ENCODE assay signal across 1 cellular context in genomic region chr3:46400000-46400734, GRCh38.
TF ChIP-seq lines count a peak whose summit lies in the region.

No MANE protein-coding gene starts in this region.

TF ChIP-seq in K562, 482 proteins besides CTCF, POLR2A, EP300 and RAD21 (continued from another document and continues in another):
- TF ChIP-seq ZNF518B (CRISPR knock-in tag; IDR thresholded peaks at IDR 0.05): no peak
- TF ChIP-seq SPI1 (IDR thresholded peaks at IDR 0.05; ENCODE audit: borderline replicate concordance, low read depth, low read length): no peak
- TF ChIP-seq ELF4 (CRISPR knock-in tag; IDR thresholded peaks at IDR 0.05): no peak
- TF ChIP-seq POLR2B (IDR thresholded peaks at IDR 0.05; ENCODE audit: low read depth, partially characterized antibody): no peak
- peak; percentile 64; the same call in 1 of the 2 replicates for TF ChIP-seq ZNF41 (CRISPR knock-in tag; conservative IDR thresholded peaks at IDR 0.05)
- no peak for TF ChIP-seq CHCHD3 (CRISPR knock-in tag; IDR thresholded peaks at IDR 0.05)
- no peak for TF ChIP-seq E2F3 (CRISPR knock-in tag; IDR thresholded peaks at IDR 0.05)
- TF ChIP-seq FIP1L1 (IDR thresholded peaks at IDR 0.05; ENCODE audit: low read depth, low read length, poor library complexity, severe bottlenecking): no peak
- TF ChIP-seq HNRNPLL (IDR thresholded peaks at IDR 0.05; ENCODE audit: low read depth, low read length, poor library complexity, severe bottlenecking): no peak
- TF ChIP-seq ZNF76 (CRISPR knock-in tag; IDR thresholded peaks at IDR 0.05; ENCODE audit: borderline replicate concordance): no peak
- peak; percentile 57 for TF ChIP-seq HMGN3 (IDR thresholded peaks at IDR 0.05; ENCODE audit: borderline replicate concordance, extremely low read depth, insufficient read length, low read depth, low read length)
- peak; percentile 54; the same call in 1 of the 2 replicates for TF ChIP-seq NCOA1 (IDR thresholded peaks at IDR 0.05; ENCODE audit: low read depth)
- TF ChIP-seq KHSRP (IDR thresholded peaks at IDR 0.05): 0 out of 2 replicates have a peak, but pooled peaks have one; percentile 38
- TF ChIP-seq JUND (IDR thresholded peaks at IDR 0.05; ENCODE audit: borderline replicate concordance, low read depth, low read length): peak; percentile 94
- peak; percentile 87; the same call in 2 of the 3 replicates for TF ChIP-seq JUND (tag; IDR thresholded peaks at IDR 0.05; ENCODE audit: borderline replicate concordance, low read depth, low read length)
- 0 out of 2 replicates have a peak, but pooled peaks have one; percentile 50 for TF ChIP-seq ZNF583 (CRISPR knock-in tag; IDR thresholded peaks at IDR 0.05)
- TF ChIP-seq IRF9 (tag; IDR thresholded peaks at IDR 0.05): no peak
- no peak for TF ChIP-seq E2F1 (CRISPR knock-in tag; IDR thresholded peaks at IDR 0.05)
- no peak for TF ChIP-seq USF1 (CRISPR knock-in tag; IDR thresholded peaks at IDR 0.05)
- no peak for TF ChIP-seq TEAD2 (tag; IDR thresholded peaks at IDR 0.05)
- TF ChIP-seq ZNF174 (CRISPR knock-in tag; IDR thresholded peaks at IDR 0.05): no peak
- peak; percentile 94 for TF ChIP-seq SMARCE1 (IDR thresholded peaks at IDR 0.05)
- no peak for TF ChIP-seq FOXK1 (CRISPR knock-in tag; IDR thresholded peaks at IDR 0.05; ENCODE audit: borderline replicate concordance)
- no peak for TF ChIP-seq KLF1 (tag; IDR thresholded peaks at IDR 0.05)
- no peak for TF ChIP-seq ZFP1 (CRISPR knock-in tag; IDR thresholded peaks at IDR 0.05)
- TF ChIP-seq, protein P1, sequence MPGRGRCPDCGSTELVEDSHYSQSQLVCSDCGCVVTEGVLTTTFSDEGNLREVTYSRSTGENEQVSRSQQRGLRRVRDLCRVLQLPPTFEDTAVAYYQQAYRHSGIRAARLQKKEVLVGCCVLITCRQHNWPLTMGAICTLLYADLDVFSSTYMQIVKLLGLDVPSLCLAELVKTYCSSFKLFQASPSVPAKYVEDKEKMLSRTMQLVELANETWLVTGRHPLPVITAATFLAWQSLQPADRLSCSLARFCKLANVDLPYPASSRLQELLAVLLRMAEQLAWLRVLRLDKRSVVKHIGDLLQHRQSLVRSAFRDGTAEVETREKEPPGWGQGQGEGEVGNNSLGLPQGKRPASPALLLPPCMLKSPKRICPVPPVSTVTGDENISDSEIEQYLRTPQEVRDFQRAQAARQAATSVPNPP (IDR thresholded peaks at IDR 0.05; ENCODE audit: borderline replicate concordance, insufficient read depth, insufficient read length): no peak
- no peak for TF ChIP-seq PTBP1 (IDR thresholded peaks at IDR 0.05; ENCODE audit: low read depth, low read length)
- TF ChIP-seq ZNF140 (CRISPR knock-in tag; IDR thresholded peaks at IDR 0.05): no peak
- TF ChIP-seq ADNP (tag; IDR thresholded peaks at IDR 0.05): peak; percentile 74
- TF ChIP-seq TARDBP (IDR thresholded peaks at IDR 0.05): peak; percentile 69; the same call in 1 of the 2 replicates
- 0 out of 2 replicates have a peak, but pooled peaks have one; percentile 44 for TF ChIP-seq ZNF316 (IDR thresholded peaks at IDR 0.05)
- TF ChIP-seq ZNF445 (CRISPR knock-in tag; IDR thresholded peaks at IDR 0.05; ENCODE audit: low read depth): no peak
- no peak for TF ChIP-seq TRIM28 (IDR thresholded peaks at IDR 0.05)
- TF ChIP-seq POLR2H (tag; IDR thresholded peaks at IDR 0.05; ENCODE audit: low read depth): no peak
- TF ChIP-seq CBFA2T3 (IDR thresholded peaks at IDR 0.05): peak; percentile 94
- TF ChIP-seq RNF2 (IDR thresholded peaks at IDR 0.05): peak; percentile 86
- TF ChIP-seq HDAC1 (IDR thresholded peaks at IDR 0.05): peak; percentile 35 to 97; a peak in 2 of 4 replicates
- 0 out of 2 replicates have a peak, but pooled peaks have one; percentile 15 for TF ChIP-seq SREBF1 (IDR thresholded peaks at IDR 0.05; ENCODE audit: borderline replicate concordance, low read depth, low read length)
- TF ChIP-seq STAG1 (CRISPR knock-in tag; IDR thresholded peaks at IDR 0.05; ENCODE audit: borderline replicate concordance): no peak
- TF ChIP-seq GABPA (tag; conservative IDR thresholded peaks at IDR 0.05; ENCODE audit: low read depth): no peak
- peak; percentile 80; the same call in 1 of the 2 replicates for TF ChIP-seq C11orf30 (IDR thresholded peaks at IDR 0.05; ENCODE audit: low read depth)
- TF ChIP-seq PHF21A (IDR thresholded peaks at IDR 0.05; ENCODE audit: borderline replicate concordance, low read depth): 0 out of 2 replicates have a peak, but pooled peaks have one; percentile 4
- no peak for TF ChIP-seq ZNF592 (IDR thresholded peaks at IDR 0.05)
- TF ChIP-seq ZKSCAN8 (CRISPR knock-in tag; IDR thresholded peaks at IDR 0.05): peak; percentile 53; the same call in 1 of the 2 replicates
- TF ChIP-seq TOE1 (IDR thresholded peaks at IDR 0.05; ENCODE audit: borderline replicate concordance): 0 out of 2 replicates have a peak, but pooled peaks have one; percentile 36
- TF ChIP-seq TOE1 (CRISPR knock-in tag; IDR thresholded peaks at IDR 0.05; ENCODE audit: borderline replicate concordance, low read depth): no peak
- no peak for TF ChIP-seq ZNF695 (CRISPR knock-in tag; IDR thresholded peaks at IDR 0.05)
- no peak for TF ChIP-seq RFX5 (IDR thresholded peaks at IDR 0.05; ENCODE audit: low read depth, low read length)
- TF ChIP-seq CBX5 (IDR thresholded peaks at IDR 0.05; ENCODE audit: borderline replicate concordance, low read depth): no peak
- TF ChIP-seq ETS1 (conservative IDR thresholded peaks at IDR 0.05; ENCODE audit: control insufficient read depth, low read depth, low read length): no peak
- TF ChIP-seq KAT7 (CRISPR knock-in tag; IDR thresholded peaks at IDR 0.05; ENCODE audit: borderline replicate concordance): no peak
- no peak for TF ChIP-seq ELF2 (CRISPR knock-in tag; IDR thresholded peaks at IDR 0.05)
- TF ChIP-seq CREB1 (IDR thresholded peaks at IDR 0.05): no peak
- 0 out of 2 replicates have a peak, but pooled peaks have one; percentile 25 for TF ChIP-seq CREB1 (CRISPR knock-in tag; IDR thresholded peaks at IDR 0.05)
- no peak for TF ChIP-seq FOXP4 (CRISPR knock-in tag; IDR thresholded peaks at IDR 0.05; ENCODE audit: borderline replicate concordance)
- TF ChIP-seq NCOA4 (IDR thresholded peaks at IDR 0.05; ENCODE audit: partially characterized antibody): no peak
- TF ChIP-seq GTF2F1 (IDR thresholded peaks at IDR 0.05; ENCODE audit: low read depth, low read length): no peak
- TF ChIP-seq NFE2L1 (tag; IDR thresholded peaks at IDR 0.05; ENCODE audit: borderline replicate concordance, low read depth): no peak
- no peak for TF ChIP-seq PHF8 (IDR thresholded peaks at IDR 0.05; ENCODE audit: borderline replicate concordance, low read length)
- TF ChIP-seq HDAC2 (IDR thresholded peaks at IDR 0.05): peak; percentile 99
- no peak for TF ChIP-seq CBX1 (IDR thresholded peaks at IDR 0.05; ENCODE audit: low read depth)
- no peak; the same call in 1 of the 2 replicates for TF ChIP-seq ETV1 (tag; conservative IDR thresholded peaks at IDR 0.05; ENCODE audit: low read depth)
- TF ChIP-seq ZNF23 (CRISPR knock-in tag; IDR thresholded peaks at IDR 0.05): no peak
